In the genomic region with DNA sequence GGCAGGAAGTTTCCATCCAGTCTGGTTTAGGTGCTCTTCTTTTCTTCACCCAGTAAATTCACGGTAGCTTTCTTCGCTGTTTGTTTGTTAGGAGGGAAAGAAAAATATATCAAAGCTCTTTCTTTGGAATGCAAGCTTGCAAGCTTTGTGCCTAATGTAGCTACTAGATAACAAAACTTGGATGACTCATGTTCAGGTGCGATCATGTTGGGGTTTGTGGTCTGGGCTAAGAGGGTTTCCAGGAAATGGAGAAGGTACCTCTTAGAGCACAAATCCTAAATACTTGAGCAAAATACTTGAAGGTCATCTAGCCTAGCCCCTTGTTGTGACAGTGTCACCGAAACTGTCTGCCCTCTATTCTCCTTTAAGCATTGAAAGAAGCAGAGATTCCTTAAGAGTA, we compare ENCODE assay signal across 9 cellular contexts. TPM values are rescaled to one million over a fixed set of nuclear protein-coding genes. Genes with fewer than 3 reads are reported as not detected.
DNase-seq lines count a peak whose midpoint lies in the region; ATAC-seq and TF ChIP-seq lines count a peak whose summit lies in the region.
"Had no signal": no experiment of that assay in that cellular context is flagged by ENCODE, and none has a peak within 500 bp of the region (broad histone marks: within the 10 kb centered on the region; RNA-seq: fewer than 3 reads in every experiment).

No MANE protein-coding gene starts in this region.

- peaks cover 1% of the 10 kb centered on the region for H3K4me1 ChIP-seq in mesenchymal stem cell (ENCODE audit: control insufficient read depth, insufficient read depth, low read depth, low read length)
- H3K4me1 ChIP-seq in right lobe of liver = peaks cover 0 to 2% (median 0%) of the 10 kb centered on the region in 4 donors

- no peaks in the 10 kb centered on the region for H3K9me3 ChIP-seq in CD4-positive, alpha-beta T cell (ENCODE audit: control insufficient read depth, low read length)
- H3K9me3 ChIP-seq in mesenchymal stem cell (ENCODE audit: control insufficient read depth, low read length) (no peaks in the 10 kb centered on the region), right lobe of liver (no peaks in the 10 kb centered on the region)

- no peak overlapping the region for H2BK5ac ChIP-seq in mesenchymal stem cell (ENCODE audit: low read depth, low read length, poor library complexity, severe bottlenecking)

- no peak overlapping the region for H3K4me2 ChIP-seq in mesenchymal stem cell (ENCODE audit: low read length, poor library complexity, severe bottlenecking)

- peaks cover 42% of the 10 kb centered on the region for H3K36me3 Mint-ChIP-seq in CD4-positive, alpha-beta T cell (ENCODE audit: low read depth)
- H3K36me3 Mint-ChIP-seq in activated T-cell treated with anti-CD3 and anti-CD28 coated beads, Interleukin-2, amount 50 U/mL, for 72 hours (ENCODE audit: insufficient read depth in 2 of 2) = peaks cover 12 to 29% of the 10 kb centered on the region in 2 donors

- no peak overlapping the region for H2AK5ac ChIP-seq in mesenchymal stem cell (ENCODE audit: low read length, severe bottlenecking)

- H3K23ac ChIP-seq in mesenchymal stem cell (ENCODE audit: low read length in 2 of 2) = no peak overlapping the region

- DNase-seq in CD4-positive, alpha-beta T cell = peak in 8 of 10 experiments; percentile 10 to 56 (median 28)
- DNase-seq in activated T-cell treated with anti-CD3 and anti-CD28 coated beads, Interleukin-2, amount 50 U/mL, for 72 hours = peak; percentile 60 to 73
- DNase-seq in mesenchymal stem cell (peak; percentile 27), right lobe of liver (no peak), midbrain (lab: John Stamatoyannopoulos, UW) (no peak), cerebellar cortex (ENCODE audit: low spot score) (no peak), ecto neural progenitor cell (ENCODE audit: low spot score) (no peak)
- DNase-seq: NCI-H1436 had no signal

- 54% methylated on average over 3 of the region's 4 CpGs for WGBS in mesenchymal stem cell
- 66% methylated on average over 3 of the region's 4 CpGs for WGBS in right lobe of liver (ENCODE audit: insufficient coverage, low coverage, low lambda C conversion rate, missing lambda C conversion rate)

- peaks cover 18% of the 10 kb centered on the region for H3K79me1 ChIP-seq in mesenchymal stem cell (replicated peaks; ENCODE audit: low read length, poor library complexity, severe bottlenecking)

- no peak overlapping the region for H3K9ac ChIP-seq in mesenchymal stem cell (ENCODE audit: low read length)

- no peak overlapping the region for H2BK120ac ChIP-seq in mesenchymal stem cell (ENCODE audit: low read depth, low read length)

- no peaks in the 10 kb centered on the region for H3K27me3 Mint-ChIP-seq in CD4-positive, alpha-beta T cell
- no peaks in the 10 kb centered on the region for H3K27me3 Mint-ChIP-seq in activated T-cell treated with anti-CD3 and anti-CD28 coated beads, Interleukin-2, amount 50 U/mL, for 72 hours (ENCODE audit: low read depth)

- H3K27me3 ChIP-seq in CD4-positive, alpha-beta T cell (ENCODE audit: control insufficient read depth, insufficient read depth, low read length) = no peaks in the 10 kb centered on the region
- H3K27me3 ChIP-seq in mesenchymal stem cell (ENCODE audit: control insufficient read depth in 1 of 2, insufficient read depth in 1 of 2, low read length in 2 of 2) (no peaks in the 10 kb centered on the region), right lobe of liver (no peaks in the 10 kb centered on the region)

- H4K91ac ChIP-seq in mesenchymal stem cell (ENCODE audit: low read length) = no peak overlapping the region

- H3K18ac ChIP-seq in mesenchymal stem cell (ENCODE audit: low read depth in 1 of 2, low read length in 2 of 2) = no peak overlapping the region

- H3K27ac Mint-ChIP-seq in CD4-positive, alpha-beta T cell = peak overlapping the region; percentile 77
- H3K27ac Mint-ChIP-seq in activated T-cell treated with anti-CD3 and anti-CD28 coated beads, Interleukin-2, amount 50 U/mL, for 72 hours = peak overlapping the region; percentile 95

- H3K4me1 Mint-ChIP-seq in CD4-positive, alpha-beta T cell (ENCODE audit: low read depth) = peaks cover 29% of the 10 kb centered on the region
- peaks cover 26% of the 10 kb centered on the region for H3K4me1 Mint-ChIP-seq in activated T-cell treated with anti-CD3 and anti-CD28 coated beads, Interleukin-2, amount 50 U/mL, for 72 hours (ENCODE audit: low read depth)

- H2BK15ac ChIP-seq in mesenchymal stem cell (ENCODE audit: low read depth, poor library complexity, severe bottlenecking) = no peak overlapping the region

- peak; percentile 94 for ATAC-seq in CD4-positive, alpha-beta T cell (ENCODE audit: poor library complexity)
- ATAC-seq in HG03354 (IDR thresholded peaks at IDR 0.05; ENCODE audit: poor library complexity, severe bottlenecking, unreplicated experiment) = peak; percentile 59
- peak; percentile 92 to 96 for ATAC-seq in activated T-cell treated with anti-CD3 and anti-CD28 coated beads, Interleukin-2, amount 50 U/mL, for 72 hours (replicated peaks in 1 of 2)
- no peak for ATAC-seq in right lobe of liver

- POLR2A ChIA-PET in CD4-positive, alpha-beta T cell (lab: Charles Lee) = interaction anchor here (0.7 to 1.9 kb wide), 7 partner anchors 9 to 98 kb away, joined by 3 to 12 read pairs (median 4); a partner anchor contains a TSS

- peaks cover 20 to 90% of the 10 kb centered on the region in 2 experiments for H3K36me3 ChIP-seq in mesenchymal stem cell (ENCODE audit: control insufficient read depth in 1 of 2, insufficient read depth in 2 of 2, low read depth in 1 of 2, low read length in 2 of 2)
- H3K36me3 ChIP-seq in right lobe of liver = peaks cover 0 to 35% (median 13%) of the 10 kb centered on the region in 4 donors

- no peak overlapping the region for H2BK12ac ChIP-seq in mesenchymal stem cell (ENCODE audit: low read length in 2 of 2)

- no peak overlapping the region for H2AFZ ChIP-seq in mesenchymal stem cell (ENCODE audit: low read depth, low read length)

- H3K27ac ChIP-seq in CD4-positive, alpha-beta T cell (ENCODE audit: low read depth, low read length) = no peak overlapping the region
- H3K27ac ChIP-seq in mesenchymal stem cell (ENCODE audit: low read length, poor library complexity, severe bottlenecking) (peak overlapping the region; percentile 51), right lobe of liver (no peak overlapping the region)

- no peak overlapping the region for H4K8ac ChIP-seq in mesenchymal stem cell (ENCODE audit: low read length)

- peak overlapping the region; percentile 0 for H3K4me3 Mint-ChIP-seq in CD4-positive, alpha-beta T cell
- H3K4me3 Mint-ChIP-seq in activated T-cell treated with anti-CD3 and anti-CD28 coated beads, Interleukin-2, amount 50 U/mL, for 72 hours = peak overlapping the region; percentile 70 to 77

- no peaks in the 10 kb centered on the region for H3K9me3 Mint-ChIP-seq in CD4-positive, alpha-beta T cell
- no peaks in the 10 kb centered on the region for H3K9me3 Mint-ChIP-seq in activated T-cell treated with anti-CD3 and anti-CD28 coated beads, Interleukin-2, amount 50 U/mL, for 72 hours

- no peak for TF ChIP-seq CTCF in CD4-positive, alpha-beta T cell (IDR thresholded peaks at IDR 0.05)
- no peak for TF ChIP-seq CTCF in right lobe of liver (IDR thresholded peaks at IDR 0.05)

- CTCF ChIA-PET in CD4-positive, alpha-beta T cell (lab: Charles Lee) = interaction anchor here (0.9 to 1.0 kb wide), 2 partner anchors 9 to 17 kb away, joined by 3 read pairs; no protein-coding TSS in a partner anchor

- intact Hi-C loops in CD4-positive, alpha-beta T cell (cut with DNase I, micrococcal nuclease) = loop anchor here in 1 of 2 experiments (5.0 kb wide), 1 partner anchor 44 kb away; a partner anchor contains a TSS
- intact Hi-C loops in right lobe of liver (cut with DNase I) = no loop called here

- no peak overlapping the region for H3K14ac ChIP-seq in mesenchymal stem cell (ENCODE audit: low read length in 2 of 2)

- TF ChIP-seq POLR2A in right lobe of liver (IDR thresholded peaks at IDR 0.05) = no peak

- no peak overlapping the region for H3K4ac ChIP-seq in mesenchymal stem cell (ENCODE audit: low read depth in 1 of 2, low read length in 2 of 2)

- H3K4me3 ChIP-seq in mesenchymal stem cell (ENCODE audit: insufficient read depth in 1 of 2, low read depth in 1 of 2, low read length in 2 of 2) = no peak overlapping the region
- H3K4me3 ChIP-seq in right lobe of liver = no peak overlapping the region

RNA-seq across cellular contexts. Expression of a gene that starts 17.7 kb away (rescaled TPM):
- total RNA-seq in CD4-positive, alpha-beta T cell = 10 to 100 TPM; 40.2 to 40.8 TPM
- 10 to 100 TPM; 41.4 to 47.6 TPM for total RNA-seq in activated T-cell treated with anti-CD3 and anti-CD28 coated beads, Interleukin-2, amount 50 U/mL, for 72 hours
- polyA plus RNA-seq in mesenchymal stem cell (2013, experiment 1 of 2) = 113 TPM
- polyA plus RNA-seq in mesenchymal stem cell (2013, experiment 2 of 2) = 115 TPM
- total RNA-seq in right lobe of liver = 10 to 100 TPM; 17.0 to 63.4 (median 23.3) TPM

RNA-seq across cellular contexts. Expression of a gene that starts 43.3 kb away (rescaled TPM):
- total RNA-seq in CD4-positive, alpha-beta T cell = 10 to 100 TPM; 25.3 to 26.6 TPM
- total RNA-seq in activated T-cell treated with anti-CD3 and anti-CD28 coated beads, Interleukin-2, amount 50 U/mL, for 72 hours = 10 to 100 TPM; 51.0 to 63.8 TPM
- polyA plus RNA-seq in mesenchymal stem cell (2013, experiment 1 of 2) = 80.8 TPM
- 89.2 TPM for polyA plus RNA-seq in mesenchymal stem cell (2013, experiment 2 of 2)
- total RNA-seq in right lobe of liver = 10 to 100 TPM; 52.2 to 75.6 (median 64.0) TPM

Comparison
In these comparisons a context has a peak if more than half of its experiments do, and no peak if none do; other contexts are left out.
1. ATAC-seq: peak in CD4-positive, alpha-beta T cell (single experiment), HG03354 (single experiment) and activated T-cell treated with anti-CD3 and anti-CD28 coated beads, Interleukin-2, amount 50 U/mL, for 72 hours (2 of 2); none in right lobe of liver (0 of 4).
2. DNase-seq: peak in CD4-positive, alpha-beta T cell (8 of 10), activated T-cell treated with anti-CD3 and anti-CD28 coated beads, Interleukin-2, amount 50 U/mL, for 72 hours (2 of 2) and mesenchymal stem cell (single experiment); none in right lobe of liver (0 of 3), midbrain (single experiment), cerebellar cortex (single experiment) and ecto neural progenitor cell (single experiment).